In the genomic region with DNA sequence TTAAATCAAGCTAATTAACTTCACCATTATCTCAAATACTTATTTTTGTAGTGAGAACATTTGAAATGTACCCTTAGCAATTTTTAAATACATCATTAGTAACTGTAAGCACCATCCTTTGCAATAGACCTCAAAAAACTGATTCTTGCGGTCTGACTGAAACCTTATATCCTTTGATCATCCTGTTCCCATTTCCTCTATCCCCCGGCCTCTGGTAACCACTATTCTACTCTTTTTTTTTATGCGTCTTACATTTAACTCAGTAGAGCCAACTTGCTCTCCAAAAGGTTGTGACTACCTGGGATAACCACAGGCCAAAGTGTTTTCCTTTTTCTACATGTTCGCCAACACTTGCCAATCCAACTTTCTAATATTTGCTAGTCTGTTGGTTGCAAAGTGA, we compare ENCODE assay signal across 20 cellular contexts.
"Had no signal": no experiment of that assay in that cellular context is flagged by ENCODE, and none has a peak within 500 bp of the region (broad histone marks: within the 10 kb centered on the region; RNA-seq: fewer than 3 reads in every experiment).

No MANE protein-coding gene starts in this region.

- FAIRE-seq: RCC 7860 had no signal

- DNase-seq: Karpas-422, KG1, MV-4-11, NCI-H1048, NCI-H1105, NCI-H1417, NCI-H1436 treated with DMSO at 0.1 percent for 48 hours, NCI-H1694, NCI-H187 treated with DMSO at 0.1 percent for 48 hours, NCI-H2029 treated with DMSO at 0.1 percent for 48 hours, NCI-H2171 treated with DMSO at 0.1 percent for 48 hours, NCI-H345, NCI-H446 treated with DMSO at 0.1 percent for 48 hours, NCI-H510A treated with DMSO at 0.1 percent for 48 hours, NCI-H526, NCI-H748 treated with DMSO at 0.1 percent for 48 hours, SHP77 had no signal

- H3K27ac ChIP-seq: RWPE1 had no signal

- ATAC-seq: SK-N-SH treated with all-trans-retinoic acid at 6 μM for 48 hours had no signal
